Comparison of ENCODE assay signal across 22 cellular contexts in genomic region chr2:127573298-127573697, GRCh38. TPM values are rescaled to one million over a fixed set of nuclear protein-coding genes. Genes with fewer than 3 reads are reported as not detected.
"Had no signal": no experiment of that assay in that cellular context is flagged by ENCODE, and none has a peak within 500 bp of the region (broad histone marks: within the 10 kb centered on the region; RNA-seq: fewer than 3 reads in every experiment).

No MANE protein-coding gene starts in this region.

- H3K27ac ChIP-seq: cardiac muscle cell, dorsolateral prefrontal cortex, foreskin keratinocyte, right lobe of liver, SK-N-MC had no signal

- H3K9me3 ChIP-seq: right lobe of liver had no signal

- H3K36me3 ChIP-seq: cardiac muscle cell, right lobe of liver had no signal

- H3K27me3 ChIP-seq: cardiac muscle cell, dorsolateral prefrontal cortex, right lobe of liver had no signal

- DNase-seq: activated CD4-positive, alpha-beta memory T cell treated with anti-CD3 and anti-CD28 coated beads, Interleukin-2, amount 10 ng/mL, durations not matched to agents 7 days and 5 days; activated CD4-positive, alpha-beta T cell treated with anti-CD3 and anti-CD28 coated beads for 4 hours; activated CD8-positive, alpha-beta memory T cell treated with anti-CD3 and anti-CD28 coated beads, Interleukin-2, amount 50 U/mL, for 4 hours; activated naive CD4-positive, alpha-beta T cell treated with Interleukin-2 at 50 U/mL for 16 hours; activated naive CD8-positive, alpha-beta T cell treated with anti-CD3 and anti-CD28 coated beads, Interleukin-2, amount 10 ng/mL, durations not matched to agents 7 days and 5 days; amygdala; foreskin keratinocyte; glutamatergic neuron; hippocampal formation; left colon; midbrain; small intestine; stimulated activated CD4-positive, alpha-beta T cell treated with anti-CD3 and anti-CD28 coated beads, Interleukin-15, amount 100 ng/mL, for 24 hours; stimulated activated CD4-positive, alpha-beta T cell treated with anti-CD3 and anti-CD28 coated beads, Interleukin-2, amount 100 ng/mL, for 48 hours; stimulated activated naive CD8-positive, alpha-beta T cell treated with anti-CD3 and anti-CD28 coated beads, Interleukin-15, amount 100 ng/mL, for 72 hours had no signal

- H3K4me1 ChIP-seq: right lobe of liver had no signal

- H3K4me3 ChIP-seq: cardiac muscle cell, dorsolateral prefrontal cortex, lung, right lobe of liver, SK-N-MC had no signal

- ATAC-seq: foreskin keratinocyte; left colon; right lobe of liver; stimulated activated naive CD8-positive, alpha-beta T cell treated with anti-CD3 and anti-CD28 coated beads, Interleukin-15, amount 100 ng/mL, for 72 hours; WTC11 had no signal

RNA-seq across cellular contexts. Expression of gene MYO7B, which starts 37.8 kb away (rescaled TPM):
- total RNA-seq: epithelial cell of proximal tubule, foreskin keratinocyte, WTC11 had no signal
